20 cellular contexts compared by ENCODE assay signal in genomic region chr5:145506451-145506850, GRCh38.
"Had no signal": no experiment of that assay in that cellular context is flagged by ENCODE, and none has a peak within 500 bp of the region (broad histone marks: within the 10 kb centered on the region; RNA-seq: fewer than 3 reads in every experiment).

No MANE protein-coding gene starts in this region.

- H3K4me1 ChIP-seq: SJSA1 had no signal

- DNase-seq: KBM-7, MV-4-11, NCI-H1048, NCI-H1105, NCI-H1417, NCI-H1436 treated with DMSO at 0.1 percent for 48 hours, NCI-H1694, NCI-H187 treated with DMSO at 0.1 percent for 48 hours, NCI-H2029 treated with DMSO at 0.1 percent for 48 hours, NCI-H2171 treated with DMSO at 0.1 percent for 48 hours, NCI-H2227 treated with DMSO at 0.1 percent for 48 hours, NCI-H526, Right ventricle myocardium superior, RPMI8226, SIG-M5 had no signal

- H3K9me3 ChIP-seq: SJSA1 had no signal

- H3K27ac ChIP-seq: HL-60, SJSA1, SK-N-MC had no signal

- H3K27me3 ChIP-seq: SJSA1 had no signal

- H3K4me3 ChIP-seq: SJSA1, SK-N-MC had no signal

- FAIRE-seq: HTR-8/SVneo, RCC 7860 had no signal

- H3K36me3 ChIP-seq: SJSA1 had no signal
